In the genomic region with DNA sequence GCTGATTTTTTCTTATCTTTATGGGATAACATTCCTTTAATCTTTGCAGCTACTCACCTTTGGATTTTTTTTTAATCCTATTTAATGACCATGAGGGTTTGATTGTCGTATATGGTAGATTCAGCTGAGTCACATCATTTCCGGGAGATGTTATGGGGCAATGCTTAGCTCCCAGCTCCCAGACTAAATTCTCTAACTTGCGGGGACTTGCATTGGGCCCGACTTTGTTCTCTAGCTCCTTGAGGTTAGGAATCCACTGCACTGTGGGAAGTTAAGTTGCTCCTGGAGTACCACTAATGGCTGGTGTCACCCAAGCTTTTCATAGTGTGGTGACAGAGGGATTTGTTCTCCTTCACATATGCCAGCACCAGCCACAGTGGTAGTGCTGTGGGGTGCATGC, we compare ENCODE assay signal across 17 cellular contexts.
DNase-seq lines count a peak whose midpoint lies in the region; ATAC-seq and TF ChIP-seq lines count a peak whose summit lies in the region.
"Had no signal": no experiment of that assay in that cellular context is flagged by ENCODE, and none has a peak within 500 bp of the region (broad histone marks: within the 10 kb centered on the region; RNA-seq: fewer than 3 reads in every experiment).

No MANE protein-coding gene starts in this region.

- dilution Hi-C loops in mammary epithelial cell (cut with HindIII; ENCODE audit: low sequenced_read_pairs) = no loop called here

- peak overlapping the region; percentile 69 for H2AFZ ChIP-seq in mammary epithelial cell (ENCODE audit: low read depth, low read length)
- H2AFZ ChIP-seq: GM23248 had no signal

- no peak for TF ChIP-seq POLR2A in Peyer's patch (IDR thresholded peaks at IDR 0.05)

- no peak overlapping the region for H3K9ac ChIP-seq in mammary epithelial cell (ENCODE audit: insufficient read depth, low read length)
- H3K9ac ChIP-seq: GM23248 had no signal

- ATAC-seq in RWPE2 (ENCODE audit: low read depth) (peak; percentile 84), foreskin keratinocyte (peak; percentile 91)
- ATAC-seq: HCT116 had no signal

- H3K79me2 ChIP-seq in mammary epithelial cell (ENCODE audit: insufficient read depth, low read length) = no peaks in the 10 kb centered on the region

- H3K27me3 ChIP-seq in RWPE2 (ENCODE audit: insufficient read depth, poor library complexity, severe bottlenecking) (no peaks in the 10 kb centered on the region), mammary epithelial cell (ENCODE audit: insufficient read depth, low read length) (no peaks in the 10 kb centered on the region), foreskin keratinocyte (no peaks in the 10 kb centered on the region), Peyer's patch (no peaks in the 10 kb centered on the region)

- in situ Hi-C loops in mammary epithelial cell (cut with MboI; ENCODE audit: low sequenced_read_pairs in 2 of 2) = no loop called here

- WGBS in mammary epithelial cell (ENCODE audit: low coverage, missing lambda C conversion rate) = 46% methylated on average over 4 of the region's 4 CpGs

- H3K4me3 ChIP-seq in RWPE2 (ENCODE audit: severe bottlenecking) (no peak overlapping the region), mammary epithelial cell (replicated peaks in 1 of 3; ENCODE audit: insufficient read depth in 1 of 3, low read depth in 2 of 3, low read length in 3 of 3) (no peak overlapping the region), epithelial cell of esophagus (ENCODE audit: low read length) (no peak overlapping the region), Peyer's patch (no peak overlapping the region)
- H3K4me3 ChIP-seq: GM23248 had no signal

- CTCF ChIA-PET in mammary epithelial cell (lab: Charles Lee; ENCODE audit: low non-redundant PET) = no interaction called here

- H3K27ac ChIP-seq in RWPE2 (ENCODE audit: poor library complexity, severe bottlenecking) = peak overlapping the region; percentile 16
- H3K27ac ChIP-seq in mammary epithelial cell (ENCODE audit: insufficient read depth, low read depth, low read length) = no peak overlapping the region
- H3K27ac ChIP-seq in foreskin keratinocyte = no peak overlapping the region
- H3K27ac ChIP-seq in Peyer's patch = no peak overlapping the region
- H3K27ac ChIP-seq: GM23248 had no signal

- H3K36me3 ChIP-seq in RWPE2 (ENCODE audit: low read depth) (no peaks in the 10 kb centered on the region), mammary epithelial cell (ENCODE audit: insufficient read depth, low read length) (no peaks in the 10 kb centered on the region), Peyer's patch (no peaks in the 10 kb centered on the region)

- TF ChIP-seq CTCF in RWPE2 (IDR thresholded peaks at IDR 0.05; ENCODE audit: poor library complexity, severe bottlenecking) = no peak
- TF ChIP-seq CTCF in mammary epithelial cell (conservative IDR thresholded peaks at IDR 0.05 in 1 of 2, IDR thresholded peaks at IDR 0.05 in 1 of 2; ENCODE audit: extremely low read depth in 1 of 2, insufficient read depth in 1 of 2, low read depth in 1 of 2, low read length in 2 of 2) = no peak
- TF ChIP-seq CTCF in epithelial cell of esophagus (IDR thresholded peaks at IDR 0.05; ENCODE audit: insufficient read depth, low read depth, low read length, missing control alignments) = no peak
- TF ChIP-seq CTCF in foreskin keratinocyte (conservative IDR thresholded peaks at IDR 0.05) = no peak
- no peak for TF ChIP-seq CTCF in Peyer's patch (IDR thresholded peaks at IDR 0.05)

- no peaks in the 10 kb centered on the region for H3K4me1 ChIP-seq in RWPE2 (ENCODE audit: insufficient read depth, poor library complexity, severe bottlenecking)
- H3K4me1 ChIP-seq in mammary epithelial cell (ENCODE audit: insufficient read depth, low read length) = no peaks in the 10 kb centered on the region
- peaks cover 3% of the 10 kb centered on the region for H3K4me1 ChIP-seq in foreskin keratinocyte
- H3K4me1 ChIP-seq in Peyer's patch = no peaks in the 10 kb centered on the region

- H3K4me2 ChIP-seq in mammary epithelial cell (ENCODE audit: insufficient read depth, low read depth, low read length) = no peak overlapping the region

- no TSS peak for BruUV-seq in mammary epithelial cell (replicated peaks; lab: Mats Ljungman, UMichigan)

- intact Hi-C loops in mammary epithelial cell (cut with micrococcal nuclease) = no loop called here

- H3K9me3 ChIP-seq in RWPE2 (ENCODE audit: severe bottlenecking) (no peaks in the 10 kb centered on the region), mammary epithelial cell (replicated peaks; ENCODE audit: insufficient read depth, low read length) (peaks cover 14% of the 10 kb centered on the region), Peyer's patch (no peaks in the 10 kb centered on the region)

- no peaks in the 10 kb centered on the region for H4K20me1 ChIP-seq in mammary epithelial cell (ENCODE audit: insufficient read depth, low read length)

- DNase-seq in RWPE2 (ENCODE audit: low spot score) = no peak
- DNase-seq in mammary epithelial cell = no peak
- peak; percentile 30 for DNase-seq in epithelial cell of esophagus (ENCODE audit: low read depth)
- DNase-seq in foreskin keratinocyte = peak; percentile 80 to 90
- no peak for DNase-seq in NCI-H2227 treated with DMSO at 0.1 percent for 48 hours (lab: John Stamatoyannopoulos, UW)
- DNase-seq in NCI-H2081 (lab: John Stamatoyannopoulos, UW) = no peak
- no peak for DNase-seq in NCI-H146 (lab: John Stamatoyannopoulos, UW)
- no peak for DNase-seq in Peyer's patch
- DNase-seq: C1 segment of cervical spinal cord, Calu3, COR-L47, DMS53, DMS79 treated with DMSO at 0.1 percent for 48 hours, GF-D8, GM23248, H9 had no signal

Comparison
In these comparisons a context has a peak if more than half of its experiments do, and no peak if none do; other contexts are left out.
1. DNase-seq: peak in epithelial cell of esophagus (single experiment) and foreskin keratinocyte (2 of 2); none in RWPE2 (single experiment), mammary epithelial cell (single experiment), NCI-H2227 treated with DMSO at 0.1 percent for 48 hours (single experiment), NCI-H2081 (0 of 2), NCI-H146 (single experiment) and Peyer's patch (0 of 3).